9 cellular contexts compared by ENCODE assay signal in the genomic region with DNA sequence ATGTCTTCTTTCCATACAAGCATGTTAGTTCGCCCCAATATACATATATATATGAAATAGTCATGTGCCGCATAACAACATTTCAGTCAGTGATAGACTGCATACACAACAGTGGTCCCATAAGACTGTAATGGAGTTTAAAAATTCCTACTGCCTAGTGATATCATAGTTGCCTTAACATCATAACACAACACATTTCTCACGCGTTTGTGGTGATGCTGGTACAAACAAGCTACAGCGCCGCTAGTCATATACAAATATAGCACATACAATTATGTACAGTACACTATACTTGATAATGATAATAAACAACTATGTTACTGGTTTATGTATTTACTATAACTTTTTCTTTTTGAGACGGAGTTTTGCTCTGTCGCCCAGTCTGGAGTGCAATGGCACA. TPM values are rescaled to one million over a fixed set of nuclear protein-coding genes. Genes with fewer than 3 reads are reported as not detected.
"Had no signal": no experiment of that assay in that cellular context is flagged by ENCODE, and none has a peak within 500 bp of the region (broad histone marks: within the 10 kb centered on the region; RNA-seq: fewer than 3 reads in every experiment).

No MANE protein-coding gene starts in this region.

- H3K9me3 ChIP-seq: HAP-1 had no signal

- H3K27ac ChIP-seq: GM23248 had no signal

- H3K4me1 ChIP-seq: HAP-1 had no signal

- H2AFZ ChIP-seq: GM23248, GM23338 had no signal

- H3K4me2 ChIP-seq: GM23338 had no signal

- DNase-seq: GM23248, GOT3, H7, H9, HCEC 1CT, HFFc6 had no signal

- H3K36me3 ChIP-seq: HAP-1 had no signal

- H3K4me3 ChIP-seq: GM23248, GM23338, HAP-1 had no signal

- H3K9ac ChIP-seq: GM23248 had no signal

RNA-seq across cellular contexts. Expression of a gene that starts 10.7 kb away (rescaled TPM):
- polyA plus RNA-seq: GM23248, GM23338, H1 had no signal

RNA-seq across cellular contexts. Expression of a gene that starts 13.8 kb away (rescaled TPM):
- polyA plus RNA-seq: GM23248, GM23338, H1 had no signal

RNA-seq across cellular contexts. Expression of a gene that starts 46.5 kb away (rescaled TPM):
- polyA plus RNA-seq: GM23248, GM23338, H1 had no signal
